In the genomic region with DNA sequence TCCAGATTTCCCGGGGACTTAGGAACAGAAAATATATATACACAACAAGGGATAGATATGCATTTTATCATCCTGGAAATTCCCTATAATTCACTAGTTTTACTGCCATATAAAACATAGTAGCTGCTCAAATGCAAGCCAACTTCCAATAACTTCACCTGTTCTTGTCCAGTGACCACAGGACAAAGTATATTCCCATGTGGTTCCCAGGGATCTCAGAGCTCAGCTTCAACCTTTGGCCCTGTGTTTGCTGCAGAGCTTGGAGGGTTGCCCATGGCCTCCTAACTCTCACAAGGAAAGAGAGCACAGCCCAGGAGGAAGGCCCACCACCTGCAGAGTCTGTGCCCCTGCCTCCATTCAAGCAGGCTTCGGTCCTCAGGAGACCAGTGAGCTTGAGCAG, we compare ENCODE assay signal across 24 cellular contexts. TPM values are rescaled to one million over a fixed set of nuclear protein-coding genes. Genes with fewer than 3 reads are reported as not detected.
"Had no signal": no experiment of that assay in that cellular context is flagged by ENCODE, and none has a peak within 500 bp of the region (broad histone marks: within the 10 kb centered on the region; RNA-seq: fewer than 3 reads in every experiment).

No MANE protein-coding gene starts in this region.

- H3K9me3 ChIP-seq: SK-N-SH had no signal

- ATAC-seq: HepG2 had no signal

- DNase-seq: IMR-90, Karpas-422, KG1, MG63, NCI-H1092, NCI-H1105 treated with DMSO at 0.1 percent for 48 hours, NCI-H1417 treated with DMSO at 0.1 percent for 48 hours, NCI-H146, NCI-H1694 treated with DMSO at 0.1 percent for 48 hours, NCI-H1930, NCI-H2081, NCI-H2107, NCI-H226, NCI-H446, NCI-H510A, NCI-H524 treated with DMSO at 0.1 percent for 48 hours, NCI-H69, NCI-H774, RPMI8226, SHP77, SK-N-SH had no signal

- H3K4me3 ChIP-seq: MG63 had no signal

- H3K36me3 ChIP-seq: MG63 had no signal

RNA-seq across cellular contexts. Expression of a gene that starts 4.5 kb away (rescaled TPM):
- total RNA-seq: HepG2, HT1080, IMR-90, SK-MEL-5 had no signal
